In genomic region chr5:127423173-127423798, GRCh38 we compare ENCODE assay signal across 14 cellular contexts.
DNase-seq lines count a peak whose midpoint lies in the region; ATAC-seq and TF ChIP-seq lines count a peak whose summit lies in the region.
"Had no signal": no experiment of that assay in that cellular context is flagged by ENCODE, and none has a peak within 500 bp of the region (broad histone marks: within the 10 kb centered on the region; RNA-seq: fewer than 3 reads in every experiment).

No MANE protein-coding gene starts in this region.

- CTCF ChIA-PET in PC-3 (lab: Charles Lee) = no interaction called here

- H4K20me1 ChIP-seq in OCI-LY3 (ENCODE audit: insufficient read depth, low read length) (no peaks in the 10 kb centered on the region), PC-3 (ENCODE audit: low read length) (no peaks in the 10 kb centered on the region)

- no peak for TF ChIP-seq CTCF in OCI-LY3 (IDR thresholded peaks at IDR 0.05; ENCODE audit: low read depth, low read length)
- no peak for TF ChIP-seq CTCF in PC-3 (conservative IDR thresholded peaks at IDR 0.05; ENCODE audit: low read depth, low read length)
- TF ChIP-seq CTCF in dorsolateral prefrontal cortex (IDR thresholded peaks at IDR 0.05 in 54 of 56, conservative IDR thresholded peaks at IDR 0.05 in 2 of 56; ENCODE audit: low read depth in 1 of 56, partially characterized antibody in 56 of 56) = no peak

- H3K36me3 ChIP-seq in OCI-LY3 (replicated peaks; ENCODE audit: low read depth, low read length) (no peaks in the 10 kb centered on the region), PC-3 (ENCODE audit: low read depth, low read length) (no peaks in the 10 kb centered on the region)

- H3K4me2 ChIP-seq in OCI-LY3 (ENCODE audit: low read length) = peak overlapping the region; percentile 28
- no peak overlapping the region for H3K4me2 ChIP-seq in PC-3 (ENCODE audit: low read length)

- H3K9me3 ChIP-seq in OCI-LY3 (ENCODE audit: insufficient read depth, low read length) (no peaks in the 10 kb centered on the region), PC-3 (ENCODE audit: low read length) (no peaks in the 10 kb centered on the region)

- ATAC-seq in GM18517 (IDR thresholded peaks at IDR 0.05; ENCODE audit: unreplicated experiment) (peak; percentile 76), GM21390 (IDR thresholded peaks at IDR 0.05; ENCODE audit: unreplicated experiment) (peak; percentile 78), HG03064 (IDR thresholded peaks at IDR 0.05; ENCODE audit: low read depth, unreplicated experiment) (peak; percentile 75), HG02763 (IDR thresholded peaks at IDR 0.05; ENCODE audit: unreplicated experiment) (no peak), PC-3 (no peak)
- ATAC-seq: naive thymus-derived CD4-positive, alpha-beta T cell; sciatic nerve; SK-N-SH treated with all-trans-retinoic acid at 6 μM for 48 hours had no signal

- POLR2A ChIA-PET in PC-3 (lab: Charles Lee; ENCODE audit: unreplicated experiment) = no interaction called here

- no peak overlapping the region for H3K9ac ChIP-seq in OCI-LY3 (ENCODE audit: low read length)
- no peak overlapping the region for H3K9ac ChIP-seq in PC-3 (ENCODE audit: low read length)

- H3K79me2 ChIP-seq in OCI-LY3 (ENCODE audit: low read length) = no peaks in the 10 kb centered on the region
- no peaks in the 10 kb centered on the region for H3K79me2 ChIP-seq in PC-3 (ENCODE audit: low read length)

- DNase-seq in PC-3 = no peak
- DNase-seq in dorsolateral prefrontal cortex = no peak
- DNase-seq in SK-N-DZ (ENCODE audit: low spot score) = no peak
- DNase-seq: activated CD4-positive, alpha-beta T cell treated with anti-CD3 and anti-CD28 coated beads, Interleukin-2, amount 50 U/mL, for 48 hours; activated naive CD4-positive, alpha-beta T cell treated with anti-CD3 and anti-CD28 coated beads, Interleukin-2, amount 10 ng/mL, durations not matched to agents 7 days and 5 days; COR-L47; naive thymus-derived CD4-positive, alpha-beta T cell had no signal

- intact Hi-C loops in PC-3 (cut with micrococcal nuclease) = no loop called here
- intact Hi-C loops in dorsolateral prefrontal cortex (cut with DNase I) = no loop called here

- BruUV-seq in PC-3 (replicated peaks; lab: Mats Ljungman, UMichigan) = no TSS peak

- no peak overlapping the region for H2AFZ ChIP-seq in OCI-LY3 (ENCODE audit: low read depth, low read length)
- H2AFZ ChIP-seq in PC-3 (ENCODE audit: low read length) = no peak overlapping the region

- no peaks in the 10 kb centered on the region for H3K27me3 ChIP-seq in OCI-LY3 (ENCODE audit: low read depth, low read length)
- peaks cover 22% of the 10 kb centered on the region for H3K27me3 ChIP-seq in PC-3 (ENCODE audit: low read length)
- H3K27me3 ChIP-seq in dorsolateral prefrontal cortex = no peaks in the 10 kb centered on the region

- H3K4me3 ChIP-seq in OCI-LY3 (ENCODE audit: low read length) = no peak overlapping the region
- no peak overlapping the region for H3K4me3 ChIP-seq in PC-3 (ENCODE audit: low read length)
- H3K4me3 ChIP-seq in dorsolateral prefrontal cortex = no peak overlapping the region

- H3K9me2 ChIP-seq in PC-3 (replicated peaks; ENCODE audit: low read length) = no peaks in the 10 kb centered on the region

- H3K4me1 ChIP-seq in OCI-LY3 (ENCODE audit: low read length) (peaks cover 15% of the 10 kb centered on the region), PC-3 (ENCODE audit: insufficient read depth, low read length) (no peaks in the 10 kb centered on the region)

- H3F3A ChIP-seq in PC-3 (ENCODE audit: low read length, unreplicated experiment) = no peaks in the 10 kb centered on the region

- no peak overlapping the region for H3K27ac ChIP-seq in OCI-LY3 (ENCODE audit: low read length)
- H3K27ac ChIP-seq in PC-3 (ENCODE audit: low read length) = no peak overlapping the region
- H3K27ac ChIP-seq in dorsolateral prefrontal cortex = no peak overlapping the region

Comparison
In these comparisons a context has a peak if more than half of its experiments do, and no peak if none do; other contexts are left out.
1. ATAC-seq: peak in GM18517 (single experiment), GM21390 (single experiment) and HG03064 (single experiment); none in HG02763 (single experiment) and PC-3 (single experiment).